ENCODE assay signal across 31 cellular contexts in the genomic region with DNA sequence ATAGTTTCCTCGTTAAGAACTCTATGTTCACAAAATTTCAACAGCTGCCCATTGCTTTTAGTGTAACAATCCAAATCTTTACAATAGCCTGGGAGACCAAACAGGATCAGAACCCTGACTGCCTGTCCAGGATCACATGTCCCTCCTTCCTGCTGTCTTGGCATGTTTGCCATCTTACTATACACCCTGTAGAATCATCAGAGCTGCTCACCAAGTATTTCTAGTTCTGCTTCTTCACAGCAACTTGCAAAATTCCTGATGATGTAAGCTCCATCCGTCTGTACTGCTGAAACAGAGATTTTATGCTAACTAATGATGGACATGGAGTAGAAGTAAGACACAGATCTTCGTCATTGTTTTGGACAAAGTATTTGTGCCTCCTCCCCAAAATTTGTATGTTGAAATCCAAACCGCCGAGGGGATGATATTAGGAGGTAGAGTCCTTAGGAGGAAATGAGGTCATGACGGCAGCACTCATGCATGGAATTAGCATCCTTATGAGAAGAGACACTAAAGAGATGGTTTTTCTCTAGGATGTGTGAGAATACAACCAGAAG.
"Had no signal": no experiment of that assay in that cellular context is flagged by ENCODE, and none has a peak within 500 bp of the region (broad histone marks: within the 10 kb centered on the region; RNA-seq: fewer than 3 reads in every experiment).

No MANE protein-coding gene starts in this region.

- H3K4me1 Mint-ChIP-seq: activated CD4-positive, alpha-beta T cell treated with anti-CD3 and anti-CD28 coated beads, Interleukin-2, amount 10 ng/mL, durations not matched to agents 24 days and 14 days; activated naive CD4-positive, alpha-beta T cell treated with anti-CD3 and anti-CD28 coated beads, Interleukin-2, amount 50 U/mL, for 24 hours; activated naive CD8-positive, alpha-beta T cell treated with anti-CD3 and anti-CD28 coated beads, Interleukin-2, amount 10 ng/mL, durations not matched to agents 7 days and 5 days; T-helper 17 cell had no signal

- H3K27ac ChIP-seq: ascending aorta, Peyer's patch, SJCRH30, WERI-Rb-1 had no signal

- H3K9ac ChIP-seq: SK-N-SH had no signal

- H3K27me3 Mint-ChIP-seq: activated CD4-positive, alpha-beta T cell treated with anti-CD3 and anti-CD28 coated beads, Interleukin-2, amount 10 ng/mL, durations not matched to agents 24 days and 14 days; activated naive CD8-positive, alpha-beta T cell treated with anti-CD3 and anti-CD28 coated beads, Interleukin-2, amount 10 ng/mL, durations not matched to agents 7 days and 5 days; activated T-cell treated with anti-CD3 and anti-CD28 coated beads, Interleukin-2, amount 50 U/mL, for 24 hours; T-helper 17 cell had no signal

- DNase-seq: activated CD4-positive, alpha-beta T cell treated with anti-CD3 and anti-CD28 coated beads, Interleukin-2, amount 10 ng/mL, durations not matched to agents 24 days and 14 days; activated CD4-positive, alpha-beta T cell treated with anti-CD3 and anti-CD28 coated beads, Interleukin-2, amount 50 U/mL, for 4 hours; activated CD4-positive, CD25-positive, alpha-beta regulatory T cell; activated CD8-positive, alpha-beta T cell treated with anti-CD3 and anti-CD28 coated beads for 36 hours; activated gamma-delta T cell; activated naive CD4-positive, alpha-beta T cell treated with Interleukin-2 at 50 U/mL for 16 hours; activated naive CD8-positive, alpha-beta T cell treated with anti-CD3 and anti-CD28 coated beads, Interleukin-2, amount 10 ng/mL, durations not matched to agents 7 days and 5 days; activated T-cell treated with anti-CD3 and anti-CD28 coated beads, Interleukin-2, amount 50 U/mL, for 24 hours; amygdala; Kasumi-1; KG1; NCI-H1092 treated with DMSO at 0.1 percent for 48 hours; NCI-H1417; NCI-H187 treated with DMSO at 0.1 percent for 48 hours; NCI-H2081; NCI-H2171 treated with DMSO at 0.1 percent for 48 hours; NCI-H345; NCI-H510A; NCI-H526; NCI-H748 treated with DMSO at 0.1 percent for 48 hours; NK-92 treated with Interleukin-12 subunit alpha and Interleukin-12 subunit beta, amount 100 ng/mL, for 24 hours; PC-3; Peyer's patch; RPMI8226; SJCRH30; SK-N-SH; T-helper 17 cell; WERI-Rb-1 had no signal

- H3K4me3 Mint-ChIP-seq: activated CD4-positive, alpha-beta T cell treated with anti-CD3 and anti-CD28 coated beads, Interleukin-2, amount 10 ng/mL, durations not matched to agents 24 days and 14 days; activated CD8-positive, alpha-beta T cell treated with anti-CD3 and anti-CD28 coated beads for 36 hours; activated naive CD4-positive, alpha-beta T cell treated with anti-CD3 and anti-CD28 coated beads, Interleukin-2, amount 50 U/mL, for 24 hours; activated naive CD8-positive, alpha-beta T cell treated with anti-CD3 and anti-CD28 coated beads, Interleukin-2, amount 10 ng/mL, durations not matched to agents 7 days and 5 days; activated T-cell treated with anti-CD3 and anti-CD28 coated beads, Interleukin-2, amount 50 U/mL, for 24 hours; T-helper 17 cell had no signal

- H3K9me3 Mint-ChIP-seq: activated CD4-positive, alpha-beta T cell treated with anti-CD3 and anti-CD28 coated beads, Interleukin-2, amount 10 ng/mL, durations not matched to agents 24 days and 14 days; activated naive CD4-positive, alpha-beta T cell treated with anti-CD3 and anti-CD28 coated beads, Interleukin-2, amount 50 U/mL, for 24 hours; activated naive CD8-positive, alpha-beta T cell treated with anti-CD3 and anti-CD28 coated beads, Interleukin-2, amount 10 ng/mL, durations not matched to agents 7 days and 5 days had no signal

- H3K4me3 ChIP-seq: ascending aorta, Peyer's patch, SJCRH30 had no signal

- H3K36me3 Mint-ChIP-seq: activated naive CD4-positive, alpha-beta T cell treated with anti-CD3 and anti-CD28 coated beads, Interleukin-2, amount 50 U/mL, for 24 hours; activated naive CD8-positive, alpha-beta T cell treated with anti-CD3 and anti-CD28 coated beads, Interleukin-2, amount 10 ng/mL, durations not matched to agents 7 days and 5 days had no signal

- H3K27ac Mint-ChIP-seq: activated CD4-positive, alpha-beta T cell treated with anti-CD3 and anti-CD28 coated beads, Interleukin-2, amount 10 ng/mL, durations not matched to agents 24 days and 14 days; activated CD8-positive, alpha-beta T cell treated with anti-CD3 and anti-CD28 coated beads for 36 hours; activated naive CD4-positive, alpha-beta T cell treated with anti-CD3 and anti-CD28 coated beads, Interleukin-2, amount 50 U/mL, for 24 hours; activated naive CD8-positive, alpha-beta T cell treated with anti-CD3 and anti-CD28 coated beads, Interleukin-2, amount 10 ng/mL, durations not matched to agents 7 days and 5 days; activated T-cell treated with anti-CD3 and anti-CD28 coated beads, Interleukin-2, amount 50 U/mL, for 24 hours; activated T-helper 2 cell treated with anti-CD3 and anti-CD28 coated beads, Interferon-gamma antibody, Interleukin-2, Interleukin-4, amounts not matched to agents 10 μg/mL and 5 μg/mL and 100 μg/mL, durations not matched to agents 14 hours and 24 hours and 36 hours; T-helper 17 cell had no signal

- ATAC-seq: activated CD8-positive, alpha-beta T cell treated with anti-CD3 and anti-CD28 coated beads for 36 hours; PC-3; T-helper 17 cell had no signal

- H3K36me3 ChIP-seq: ascending aorta, Peyer's patch, SJCRH30, WERI-Rb-1 had no signal

- H3K9me3 ChIP-seq: ascending aorta, Peyer's patch, SJCRH30, SK-N-SH had no signal
